8 cellular contexts compared by ENCODE assay signal in the genomic region with DNA sequence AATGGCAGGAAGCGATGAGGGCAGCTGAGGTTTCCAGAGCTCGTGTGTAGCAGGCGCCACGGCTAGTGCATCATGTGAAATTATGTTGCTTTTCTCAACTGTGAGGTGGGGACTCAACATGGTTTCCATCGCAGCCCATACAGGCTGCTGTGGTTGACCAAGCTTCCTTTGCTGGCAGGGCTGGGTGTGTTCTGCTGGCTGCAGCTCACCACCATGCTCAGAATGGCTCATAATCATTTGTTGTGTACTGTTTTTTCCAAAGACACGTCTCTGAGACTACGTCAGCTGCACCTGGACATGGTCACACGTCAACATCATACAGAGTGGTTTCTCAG. TPM values are rescaled to one million over a fixed set of nuclear protein-coding genes. Genes with fewer than 3 reads are reported as not detected.
A peak's percentile ranks its signal among the peaks of the same experiment; 100 is the strongest.
DNase-seq lines count a peak whose midpoint lies in the region; ATAC-seq lines count a peak whose summit lies in the region.

No MANE protein-coding gene starts in this region.

- ATAC-seq in GM21447 (IDR thresholded peaks at IDR 0.05; ENCODE audit: unreplicated experiment) = peak; percentile 90

- DNase-seq in GF-D8 (lab: John Stamatoyannopoulos, UW) = peak; percentile 71
- peak; percentile 42 for DNase-seq in KG1 (lab: John Stamatoyannopoulos, UW)
- peak; percentile 69 for DNase-seq in activated T-cell treated with anti-CD3 and anti-CD28 coated beads for 48 hours (ENCODE audit: low read depth)
- DNase-seq in stimulated activated CD4-positive, alpha-beta T cell treated with anti-CD3 and anti-CD28 coated beads, Interleukin-2, amount 100 ng/mL, for 4 hours (ENCODE audit: low read depth) = peak; percentile 67
- DNase-seq in NCI-H1930 (lab: John Stamatoyannopoulos, UW) = no peak
- DNase-seq in SHP77 treated with DMSO at 0.1 percent for 48 hours (lab: John Stamatoyannopoulos, UW) = no peak
- DNase-seq in dermis blood vessel endothelial cell = no peak

RNA-seq across cellular contexts. Expression of a gene that starts 16.1 kb away (rescaled TPM):
- 35.4 and 51.4 TPM in 2 replicates for total RNA-seq in dermis blood vessel endothelial cell

RNA-seq across cellular contexts. Expression of a gene that starts 30.6 kb away (rescaled TPM):
- not detected in 2 replicates for total RNA-seq in dermis blood vessel endothelial cell

Comparison
In these comparisons a context has a peak if more than half of its experiments do, and no peak if none do; other contexts are left out.
1. DNase-seq: peak in GF-D8 (single experiment), KG1 (single experiment), activated T-cell treated with anti-CD3 and anti-CD28 coated beads for 48 hours (single experiment) and stimulated activated CD4-positive, alpha-beta T cell treated with anti-CD3 and anti-CD28 coated beads, Interleukin-2, amount 100 ng/mL, for 4 hours (single experiment); none in NCI-H1930 (0 of 2), SHP77 treated with DMSO at 0.1 percent for 48 hours (single experiment) and dermis blood vessel endothelial cell (single experiment).